Comparison of ENCODE assay signal across 24 cellular contexts in the genomic region with DNA sequence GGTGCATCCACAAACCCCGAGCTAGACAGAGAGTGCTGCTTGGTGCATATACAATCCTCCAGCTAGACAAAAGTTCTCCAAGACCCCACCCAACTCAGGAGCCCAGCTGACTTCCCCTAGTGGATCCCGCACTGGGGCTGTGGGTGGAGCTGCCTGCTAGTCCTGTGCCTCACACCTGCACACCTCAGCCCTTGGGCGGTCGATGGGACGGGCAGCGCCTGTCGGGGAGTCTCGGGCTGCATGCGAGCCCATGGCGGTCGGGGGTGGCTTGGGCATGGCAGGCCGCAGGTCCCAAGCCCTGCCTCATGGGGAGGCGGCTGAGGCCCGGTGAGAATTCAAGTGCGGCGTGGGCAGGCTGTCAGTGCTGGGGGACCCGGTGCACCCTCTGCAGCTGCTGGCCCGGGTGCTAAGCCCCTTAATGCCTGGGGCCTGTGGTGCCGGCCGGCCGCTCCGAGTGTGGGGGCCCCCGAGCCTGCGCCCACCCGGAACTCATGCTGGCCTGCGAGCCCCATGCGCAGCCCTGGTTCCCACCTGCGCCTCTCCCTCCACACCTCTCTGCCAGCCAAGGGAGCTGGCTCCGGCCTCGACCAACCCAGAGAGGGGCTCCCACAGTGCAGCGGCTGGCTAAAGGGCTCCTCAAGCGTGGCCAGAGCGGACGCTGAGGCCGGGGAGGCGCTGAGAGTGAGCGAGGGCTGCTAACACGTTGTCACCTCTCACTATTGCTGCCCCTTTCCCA. TPM values are rescaled to one million over a fixed set of nuclear protein-coding genes. Genes with fewer than 3 reads are reported as not detected.
DNase-seq lines count a peak whose midpoint lies in the region; ATAC-seq and TF ChIP-seq lines count a peak whose summit lies in the region.
"Had no signal": no experiment of that assay in that cellular context is flagged by ENCODE, and none has a peak within 500 bp of the region (broad histone marks: within the 10 kb centered on the region; RNA-seq: fewer than 3 reads in every experiment).

No MANE protein-coding gene starts in this region.

- H3K9me2 ChIP-seq in GM23338 (ENCODE audit: insufficient read depth), result 0 out of 2 replicates have a peak, but pooled peaks cover 4% of the 10 kb centered on the region

- no peak overlapping the region for H2AFZ ChIP-seq in GM23338
- no peak overlapping the region for H2AFZ ChIP-seq in H9 (ENCODE audit: low read length)
- no peak overlapping the region for H2AFZ ChIP-seq in neuronal stem cell (ENCODE audit: low read length)

- H3K27ac Mint-ChIP-seq in GM23338, result no peak overlapping the region
- peak overlapping the region in 1 of 3 experiments; percentile 16; a peak in 1 of 7 replicates for H3K27ac Mint-ChIP-seq in H9
- no peak overlapping the region for H3K27ac Mint-ChIP-seq in endodermal cell
- no peak overlapping the region for H3K27ac Mint-ChIP-seq in chondrocyte (ENCODE audit: unreplicated experiment)

- H4K91ac ChIP-seq in H9 (ENCODE audit: insufficient read length, low read depth, low read length) (no peak overlapping the region), neuronal stem cell (ENCODE audit: low read depth, low read length, poor library complexity) (no peak overlapping the region)

- H2BK5ac ChIP-seq in H9 (ENCODE audit: insufficient read length, low read length) (no peak overlapping the region), neuronal stem cell (ENCODE audit: low read length) (no peak overlapping the region)

- H3K4me3 Mint-ChIP-seq in GM23338 (no peak overlapping the region), H9 (no peak overlapping the region), endodermal cell (no peak overlapping the region), chondrocyte (ENCODE audit: unreplicated experiment) (no peak overlapping the region)
- H3K4me3 Mint-ChIP-seq: CD4-positive, alpha-beta memory T cell had no signal

- H3K18ac ChIP-seq in H9 (ENCODE audit: insufficient read length, low read depth, low read length) (no peak overlapping the region), neuronal stem cell (ENCODE audit: low read length) (no peak overlapping the region)

- H3K36me3 ChIP-seq in GM23338 (ENCODE audit: insufficient read depth) (peaks cover 45% of the 10 kb centered on the region), endodermal cell (ENCODE audit: control insufficient read depth, insufficient read depth, low read length) (peaks cover 37% of the 10 kb centered on the region), neuronal stem cell (replicated peaks in 1 of 2; ENCODE audit: control insufficient read depth in 2 of 2, insufficient read depth in 2 of 2, low read length in 2 of 2) (peaks cover 38 to 43% of the 10 kb centered on the region in 2 donors)
- H3K36me3 ChIP-seq: MG63 had no signal

- H3K14ac ChIP-seq in H9 (ENCODE audit: insufficient read depth, low read length) (no peak overlapping the region), neuronal stem cell (ENCODE audit: low read length) (no peak overlapping the region)

- H3K9me3 ChIP-seq in H9 (ENCODE audit: control insufficient read depth, low read depth, low read length), result peaks cover 6% of the 10 kb centered on the region
- H3K9me3 ChIP-seq in endodermal cell (ENCODE audit: control insufficient read depth, low read length), result peaks cover 26% of the 10 kb centered on the region
- peaks cover 5 to 14% of the 10 kb centered on the region in 2 donors for H3K9me3 ChIP-seq in neuronal stem cell (replicated peaks in 1 of 2; ENCODE audit: control insufficient read depth in 2 of 2, insufficient read depth in 1 of 2, low read depth in 1 of 2, low read length in 2 of 2)
- H3K9me3 ChIP-seq: MG63 had no signal

- H3K23me2 ChIP-seq in H9 (ENCODE audit: insufficient read length, low read depth, low read length, poor library complexity, severe bottlenecking), result no peaks in the 10 kb centered on the region

- no peak overlapping the region for H2BK15ac ChIP-seq in H9 (ENCODE audit: low read depth, low read length)
- H2BK15ac ChIP-seq in neuronal stem cell (ENCODE audit: low read length), result no peak overlapping the region

- H3K4ac ChIP-seq in H9 (ENCODE audit: low read depth, low read length) (no peak overlapping the region), neuronal stem cell (ENCODE audit: low read length) (no peak overlapping the region)

- no peak; the same call in 1 of the 3 replicates for ATAC-seq in GM23338

- H3K27me3 Mint-ChIP-seq in GM23338 (ENCODE audit: insufficient read depth, low read depth, poor library complexity) (peaks cover 18% of the 10 kb centered on the region), H9 (ENCODE audit: low read depth) (no peaks in the 10 kb centered on the region; the same call in 1 of the 2 replicates), endodermal cell (ENCODE audit: insufficient read depth) (no peaks in the 10 kb centered on the region), chondrocyte (ENCODE audit: low read depth) (peaks cover 2% of the 10 kb centered on the region)
- H3K27me3 Mint-ChIP-seq: CD4-positive, alpha-beta memory T cell had no signal

- no peak overlapping the region for H3K56ac ChIP-seq in H9 (ENCODE audit: insufficient read length, low read depth, low read length)

- peaks cover 48% of the 10 kb centered on the region for H3F3A ChIP-seq in GM23338 (replicated peaks; ENCODE audit: low read depth)

- WGBS in H9 (ENCODE audit: extremely low coverage, insufficient read length, low lambda C conversion rate), result no CpG with 5 or more reads among the region's 38 CpGs
- 95 to 97% methylated on average over 10 to 38 of the region's 38 CpGs for WGBS in endodermal cell (ENCODE audit: insufficient coverage in 1 of 2, insufficient read length in 1 of 2), 2 experiments
- WGBS in neuronal stem cell (ENCODE audit: extremely low coverage in 2 of 2, insufficient read length in 2 of 2, insufficient replicate concordance in 1 of 2), 2 donors, result no CpG with 5 or more reads among the region's 38 CpGs

- no peak overlapping the region for H3K23ac ChIP-seq in H9 (ENCODE audit: insufficient read length, low read depth, low read length)
- H3K23ac ChIP-seq in neuronal stem cell (ENCODE audit: low read depth, low read length, poor library complexity), result peak overlapping the region; percentile 56

- no peak overlapping the region for H2BK20ac ChIP-seq in H9 (ENCODE audit: low read depth, low read length, poor library complexity, severe bottlenecking)

- H2BK120ac ChIP-seq in H9 (ENCODE audit: low read depth, low read length, poor library complexity, severe bottlenecking), result no peak overlapping the region
- H2BK120ac ChIP-seq in neuronal stem cell (ENCODE audit: low read depth, low read length), result no peak overlapping the region

- TF ChIP-seq CTCF in GM23338 (conservative IDR thresholded peaks at IDR 0.05; ENCODE audit: low read depth in 2 of 2) (no peak), H9 (conservative IDR thresholded peaks at IDR 0.05) (no peak), endodermal cell (conservative IDR thresholded peaks at IDR 0.05) (no peak), chondrocyte (IDR thresholded peaks at IDR 0.05) (no peak)

- no peak overlapping the region for H3K27ac ChIP-seq in GM23338 (ENCODE audit: low read depth)
- no peak overlapping the region for H3K27ac ChIP-seq in H9 (ENCODE audit: insufficient read length, low read depth, low read length)
- H3K27ac ChIP-seq in endodermal cell (ENCODE audit: low read depth, low read length), result no peak overlapping the region
- no peak overlapping the region for H3K27ac ChIP-seq in neuronal stem cell (replicated peaks; ENCODE audit: low read length)
- H3K27ac ChIP-seq: SJCRH30 had no signal

- H4K8ac ChIP-seq in H9 (replicated peaks; ENCODE audit: insufficient read length, low read depth, low read length) (no peak overlapping the region), neuronal stem cell (ENCODE audit: low read depth, low read length) (no peak overlapping the region)

- peaks cover 12% of the 10 kb centered on the region for H4K20me1 ChIP-seq in GM23338 (replicated peaks; ENCODE audit: insufficient read depth)
- H4K20me1 ChIP-seq in H9 (ENCODE audit: control insufficient read depth, insufficient read depth, insufficient read length), result peaks cover 3% of the 10 kb centered on the region

- H3K27me3 ChIP-seq in GM23338 (ENCODE audit: insufficient read depth), result no peaks in the 10 kb centered on the region
- H3K27me3 ChIP-seq in H9 (ENCODE audit: insufficient read depth, low read length), result no peaks in the 10 kb centered on the region
- no peaks in the 10 kb centered on the region for H3K27me3 ChIP-seq in endodermal cell (ENCODE audit: control insufficient read depth, insufficient read depth, low read length, poor library complexity, severe bottlenecking)
- no peaks in the 10 kb centered on the region for H3K27me3 ChIP-seq in neuronal stem cell (ENCODE audit: control insufficient read depth in 3 of 3, insufficient read depth in 3 of 3, low read depth in 1 of 3, low read length in 3 of 3)
- H3K27me3 ChIP-seq: MG63, SJCRH30 had no signal

- DNase-seq in GM23338 (ENCODE audit: low spot score) (peak; percentile 26), H9 (peak; percentile 47), endodermal cell (peak; percentile 61), neuronal stem cell (ENCODE audit: low spot score) (no peak), NCI-H187 (lab: John Stamatoyannopoulos, UW) (no peak), chondrocyte (ENCODE audit: low spot score) (no peak), SW 1271 (lab: John Stamatoyannopoulos, UW) (no peak)
- no peak for DNase-seq in stimulated activated CD4-positive, alpha-beta T cell treated with anti-CD3 and anti-CD28 coated beads, Interleukin-4, amount 100 ng/mL, for 24 hours
- DNase-seq: C1 segment of cervical spinal cord; CD4-positive, alpha-beta memory T cell; COR-L47; DMS53; KG1; MG63; NCI-H1105 treated with DMSO at 0.1 percent for 48 hours; NCI-H146; NCI-H2029; NCI-H446; NCI-H524 treated with DMSO at 0.1 percent for 48 hours; NCI-H774 had no signal

- H2AK5ac ChIP-seq in H9 (ENCODE audit: insufficient read length, low read length), result no peak overlapping the region
- H2AK5ac ChIP-seq in neuronal stem cell (ENCODE audit: low read depth, low read length), result no peak overlapping the region

- H3K4me3 ChIP-seq in GM23338 (no peak overlapping the region), endodermal cell (ENCODE audit: low read length) (no peak overlapping the region), neuronal stem cell (ENCODE audit: low read length in 2 of 2) (peak overlapping the region in 1 of 2 donors; percentile 26)
- H3K4me3 ChIP-seq: MG63, SJCRH30 had no signal

- H3K4me2 ChIP-seq in GM23338, result no peak overlapping the region
- H3K4me2 ChIP-seq in H9 (ENCODE audit: insufficient read depth, insufficient read length, low read length), result no peak overlapping the region
- H3K4me2 ChIP-seq in neuronal stem cell (ENCODE audit: insufficient read depth, low read length, poor library complexity, severe bottlenecking), result no peak overlapping the region

- no peak overlapping the region for H3T11ph ChIP-seq in H9 (ENCODE audit: low read length)

- H3K9me3 Mint-ChIP-seq in GM23338 (peaks cover 38% of the 10 kb centered on the region), H9 (peaks cover 15 to 23% of the 10 kb centered on the region in 2 experiments), endodermal cell (peaks cover 30% of the 10 kb centered on the region), chondrocyte (ENCODE audit: low read depth) (no peaks in the 10 kb centered on the region)
- H3K9me3 Mint-ChIP-seq: CD4-positive, alpha-beta memory T cell had no signal

- peaks cover 74% of the 10 kb centered on the region for H3K36me3 Mint-ChIP-seq in GM23338 (ENCODE audit: low read depth)
- H3K36me3 Mint-ChIP-seq in H9 (ENCODE audit: insufficient read depth in 1 of 3, low read depth in 3 of 3), result peaks cover 59 to 65% (median 65%) of the 10 kb centered on the region in 3 experiments
- H3K36me3 Mint-ChIP-seq in endodermal cell (ENCODE audit: low read depth), result peaks cover 55% of the 10 kb centered on the region
- peaks cover 9% of the 10 kb centered on the region for H3K36me3 Mint-ChIP-seq in chondrocyte (ENCODE audit: low read depth)

- H3K9ac ChIP-seq in H9 (ENCODE audit: extremely low read depth, insufficient read length, low read length) (no peak overlapping the region), endodermal cell (ENCODE audit: extremely low read depth, low read length, poor library complexity, severe bottlenecking) (no peak overlapping the region), neuronal stem cell (ENCODE audit: low read depth, low read length, poor library complexity) (no peak overlapping the region)

- H3K4me1 ChIP-seq in GM23338 (ENCODE audit: insufficient read depth), result peaks cover 21% of the 10 kb centered on the region
- H3K4me1 ChIP-seq in H9 (ENCODE audit: insufficient read depth, low read length), result peaks cover 8% of the 10 kb centered on the region; the same call in 1 of the 2 replicates
- H3K4me1 ChIP-seq in endodermal cell (ENCODE audit: control insufficient read depth, insufficient read depth, low read length), result peaks cover 10% of the 10 kb centered on the region
- peaks cover 0 to 4% of the 10 kb centered on the region in 2 donors for H3K4me1 ChIP-seq in neuronal stem cell (ENCODE audit: control insufficient read depth in 2 of 2, insufficient read depth in 1 of 2, low read depth in 1 of 2, low read length in 2 of 2)

- H3K79me2 ChIP-seq in GM23338 (replicated peaks; ENCODE audit: insufficient read depth) (no peaks in the 10 kb centered on the region), H9 (ENCODE audit: insufficient read depth, low read length) (no peaks in the 10 kb centered on the region)

- H3K79me1 ChIP-seq in H9 (ENCODE audit: insufficient read depth, low read depth, low read length, poor library complexity, severe bottlenecking) (no peaks in the 10 kb centered on the region), neuronal stem cell (ENCODE audit: low read depth, low read length) (no peaks in the 10 kb centered on the region)

- no peak overlapping the region for H2BK12ac ChIP-seq in H9 (ENCODE audit: insufficient read length, low read depth, low read length)
- no peak overlapping the region for H2BK12ac ChIP-seq in neuronal stem cell (ENCODE audit: low read length)

- H3K4me1 Mint-ChIP-seq in GM23338, result peaks cover 15% of the 10 kb centered on the region
- peaks cover 23 to 24% of the 10 kb centered on the region in 2 experiments for H3K4me1 Mint-ChIP-seq in H9
- H3K4me1 Mint-ChIP-seq in endodermal cell, result peaks cover 35% of the 10 kb centered on the region
- H3K4me1 Mint-ChIP-seq in chondrocyte (ENCODE audit: low read depth), result no peaks in the 10 kb centered on the region

- no peak overlapping the region for H4K5ac ChIP-seq in H9 (ENCODE audit: insufficient read length, low read depth, low read length)

RNA-seq across cellular contexts. Expression of a gene that starts 29.2 kb away (rescaled TPM):
- 12.4 and 16.4 TPM in 2 replicates for total RNA-seq in GM23338 (2014; rRNA removed; shearing (Covaris generic))
- polyA plus RNA-seq in GM23338 (2016; fragmentation: Nextera tagmentation; extraction: Ambion mirVana), result 11.2 and 11.7 TPM in 2 replicates
- total RNA-seq in H9 (2021) (19.2 and 22.0 TPM in 2 replicates), endodermal cell (10 to 100 TPM; 27.7 to 30.2 TPM), chondrocyte (16.2 to 26.0 TPM (median 19.0 TPM) in 3 replicates)
- 38.0 TPM for polyA plus RNA-seq in endodermal cell (2013, experiment 1 of 2)
- polyA plus RNA-seq in endodermal cell (2013, experiment 2 of 2), result 33.1 TPM
- 11.8 TPM for polyA plus RNA-seq in neuronal stem cell (2013, experiment 1 of 2)
- polyA plus RNA-seq in neuronal stem cell (2013, experiment 2 of 2), result 12.5 TPM

RNA-seq across cellular contexts. Expression of a gene that starts 31.0 kb away (rescaled TPM):
- total RNA-seq in GM23338 (2014; rRNA removed; shearing (Covaris generic)), result 106 and 115 TPM in 2 replicates
- 32.1 and 36.3 TPM in 2 replicates for polyA plus RNA-seq in GM23338 (2016; fragmentation: Nextera tagmentation; extraction: Ambion mirVana)
- total RNA-seq in H9 (2021) (86.0 and 88.2 TPM in 2 replicates), endodermal cell (10 to 100 TPM; 39.0 to 44.3 TPM), chondrocyte (7.7 to 9.4 TPM (median 8.0 TPM) in 3 replicates)
- 33.8 TPM for polyA plus RNA-seq in endodermal cell (2013, experiment 1 of 2)
- 29.9 TPM for polyA plus RNA-seq in endodermal cell (2013, experiment 2 of 2)
- polyA plus RNA-seq in neuronal stem cell (2013, experiment 1 of 2), result 28.2 TPM
- polyA plus RNA-seq in neuronal stem cell (2013, experiment 2 of 2), result 29.0 TPM

RNA-seq across cellular contexts. Expression of a gene that starts 48.6 kb away (rescaled TPM):
- total RNA-seq in GM23338 (2014; rRNA removed; shearing (Covaris generic)), result not detected in 2 replicates
- not detected in 2 replicates for polyA plus RNA-seq in GM23338 (2016; fragmentation: Nextera tagmentation; extraction: Ambion mirVana)
- total RNA-seq in H9 (2021) (not detected in 2 replicates), endodermal cell (not detected), chondrocyte (not detected in 3 replicates)
- polyA plus RNA-seq in endodermal cell (2013, experiment 1 of 2), result not detected
- polyA plus RNA-seq in endodermal cell (2013, experiment 2 of 2), result not detected
- polyA plus RNA-seq in neuronal stem cell (2013, experiment 1 of 2), result not detected
- not detected for polyA plus RNA-seq in neuronal stem cell (2013, experiment 2 of 2)
- total RNA-seq: A673; CD4-positive, alpha-beta memory T cell; Daoy; G401 had no signal
- polyA plus RNA-seq: CD4-positive, alpha-beta memory T cell had no signal

Comparison
In these comparisons a context has a peak if more than half of its experiments do, and no peak if none do; other contexts are left out.
1. DNase-seq: peak in GM23338 (single experiment), H9 (single experiment) and endodermal cell (single experiment); none in neuronal stem cell (single experiment), stimulated activated CD4-positive, alpha-beta T cell treated with anti-CD3 and anti-CD28 coated beads, Interleukin-4, amount 100 ng/mL, for 24 hours (single experiment), NCI-H187 (0 of 2), chondrocyte (single experiment) and SW 1271 (0 of 2).